In the genomic region with DNA sequence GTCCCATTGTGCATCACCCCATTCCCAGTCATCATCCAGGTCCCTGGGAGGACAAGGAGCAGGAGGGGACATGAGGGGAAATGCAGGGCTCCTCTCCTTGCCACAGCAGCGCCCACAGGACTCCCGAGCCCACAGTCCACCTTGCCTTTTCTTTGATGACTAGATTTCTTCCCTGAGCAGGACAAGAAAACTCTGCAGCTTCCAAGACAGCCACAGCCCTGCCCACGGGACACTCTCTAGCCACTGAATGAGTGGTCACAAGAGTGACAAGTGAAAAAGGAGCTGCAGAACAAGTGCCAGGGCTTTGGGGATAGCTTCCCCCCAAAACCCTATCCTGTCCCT, we compare ENCODE assay signal across 1 cellular context.
TF ChIP-seq lines count a peak whose summit lies in the region.

No MANE protein-coding gene starts in this region.

TF ChIP-seq in GM12878, 131 proteins besides CTCF, POLR2A, EP300 and RAD21:
- TF ChIP-seq MYC (IDR thresholded peaks at IDR 0.05; ENCODE audit: insufficient read depth, insufficient read length, insufficient replicate concordance, low read length, severe bottlenecking) (no peak), RFX5 (IDR thresholded peaks at IDR 0.05; ENCODE audit: low read depth, low read length) (no peak), IKZF2 (IDR thresholded peaks at IDR 0.05) (peak in 1 of 2 experiments; percentile 50; a peak in 1 of 4 replicates), NKRF (conservative IDR thresholded peaks at IDR 0.05) (no peak), DPF2 (IDR thresholded peaks at IDR 0.05) (no peak), FOXM1 (IDR thresholded peaks at IDR 0.05; ENCODE audit: low read depth, low read length) (no peak), E2F8 (IDR thresholded peaks at IDR 0.05; ENCODE audit: low read depth, partially characterized antibody) (no peak)
